In genomic region chr3:10173926-10174435, GRCh38 we compare ENCODE assay signal across 2 cellular contexts.
A peak's percentile ranks its signal among the peaks of the same experiment; 100 is the strongest.
TF ChIP-seq lines count a peak whose summit lies in the region.

No MANE protein-coding gene starts in this region.

TF ChIP-seq in GM12878, 131 proteins besides CTCF, POLR2A, EP300 and RAD21 (continued from another document and continues in another):
- TF ChIP-seq E2F8 (IDR thresholded peaks at IDR 0.05; ENCODE audit: low read depth, partially characterized antibody) = no peak
- TF ChIP-seq FOS (IDR thresholded peaks at IDR 0.05; ENCODE audit: borderline replicate concordance, extremely low read depth, insufficient read length) = no peak
- TF ChIP-seq, protein P1, sequence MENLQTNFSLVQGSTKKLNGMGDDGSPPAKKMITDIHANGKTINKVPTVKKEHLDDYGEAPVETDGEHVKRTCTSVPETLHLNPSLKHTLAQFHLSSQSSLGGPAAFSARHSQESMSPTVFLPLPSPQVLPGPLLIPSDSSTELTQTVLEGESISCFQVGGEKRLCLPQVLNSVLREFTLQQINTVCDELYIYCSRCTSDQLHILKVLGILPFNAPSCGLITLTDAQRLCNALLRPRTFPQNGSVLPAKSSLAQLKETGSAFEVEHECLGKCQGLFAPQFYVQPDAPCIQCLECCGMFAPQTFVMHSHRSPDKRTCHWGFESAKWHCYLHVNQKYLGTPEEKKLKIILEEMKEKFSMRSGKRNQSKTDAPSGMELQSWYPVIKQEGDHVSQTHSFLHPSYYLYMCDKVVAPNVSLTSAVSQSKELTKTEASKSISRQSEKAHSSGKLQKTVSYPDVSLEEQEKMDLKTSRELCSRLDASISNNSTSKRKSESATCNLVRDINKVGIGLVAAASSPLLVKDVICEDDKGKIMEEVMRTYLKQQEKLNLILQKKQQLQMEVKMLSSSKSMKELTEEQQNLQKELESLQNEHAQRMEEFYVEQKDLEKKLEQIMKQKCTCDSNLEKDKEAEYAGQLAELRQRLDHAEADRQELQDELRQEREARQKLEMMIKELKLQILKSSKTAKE (IDR thresholded peaks at IDR 0.05; ENCODE audit: low read depth, poor library complexity, severe bottlenecking) = no peak
- TF ChIP-seq NFYA (IDR thresholded peaks at IDR 0.05; ENCODE audit: borderline replicate concordance, low read depth, low read length) = no peak
- peak; percentile 63 to 67; a peak in 3 of 4 replicates for TF ChIP-seq IKZF2 (IDR thresholded peaks at IDR 0.05)
- no peak for TF ChIP-seq HDGF (IDR thresholded peaks at IDR 0.05)
- no peak for TF ChIP-seq ZNF24 (IDR thresholded peaks at IDR 0.05)
- TF ChIP-seq ATF3 (IDR thresholded peaks at IDR 0.05; ENCODE audit: borderline replicate concordance, extremely low read depth, low read depth, low read length) = no peak
- TF ChIP-seq PAX5 (IDR thresholded peaks at IDR 0.05; ENCODE audit: borderline replicate concordance, low read depth, low read length) = no peak
- TF ChIP-seq, protein P2, sequence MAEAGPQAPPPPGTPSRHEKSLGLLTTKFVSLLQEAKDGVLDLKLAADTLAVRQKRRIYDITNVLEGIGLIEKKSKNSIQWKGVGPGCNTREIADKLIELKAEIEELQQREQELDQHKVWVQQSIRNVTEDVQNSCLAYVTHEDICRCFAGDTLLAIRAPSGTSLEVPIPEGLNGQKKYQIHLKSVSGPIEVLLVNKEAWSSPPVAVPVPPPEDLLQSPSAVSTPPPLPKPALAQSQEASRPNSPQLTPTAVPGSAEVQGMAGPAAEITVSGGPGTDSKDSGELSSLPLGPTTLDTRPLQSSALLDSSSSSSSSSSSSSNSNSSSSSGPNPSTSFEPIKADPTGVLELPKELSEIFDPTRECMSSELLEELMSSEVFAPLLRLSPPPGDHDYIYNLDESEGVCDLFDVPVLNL (IDR thresholded peaks at IDR 0.05; ENCODE audit: low read depth, low read length) = no peak
- TF ChIP-seq TCF7 (IDR thresholded peaks at IDR 0.05; ENCODE audit: borderline replicate concordance) = no peak
- TF ChIP-seq ZBTB40 (IDR thresholded peaks at IDR 0.05; ENCODE audit: borderline replicate concordance) = no peak
- no peak for TF ChIP-seq CHD2 (IDR thresholded peaks at IDR 0.05; ENCODE audit: borderline replicate concordance, low read depth, low read length)
- no peak for TF ChIP-seq ETV6 (conservative IDR thresholded peaks at IDR 0.05 in 1 of 2, IDR thresholded peaks at IDR 0.05 in 1 of 2; ENCODE audit: borderline replicate concordance in 1 of 2, low read depth in 1 of 2)

TF ChIP-seq in HepG2, 621 proteins besides CTCF, POLR2A, EP300 and RAD21 (continued from another document):
- TF ChIP-seq PAXIP1 (CRISPR knock-in tag; conservative IDR thresholded peaks at IDR 0.05) (peak; percentile 72), ZNF407 (CRISPR knock-in tag; IDR thresholded peaks at IDR 0.05; ENCODE audit: not compliant biosample characterization) (no peak), TGIF2 (CRISPR knock-in tag; IDR thresholded peaks at IDR 0.05) (peak; percentile 28; the same call in 1 of the 2 replicates), LCORL (IDR thresholded peaks at IDR 0.05) (no peak), LCORL (CRISPR knock-in tag; IDR thresholded peaks at IDR 0.05) (peak; percentile 85)
